Comparison of ENCODE assay signal across 8 cellular contexts in genomic region chr14:36373982-36374673, GRCh38. TPM values are rescaled to one million over a fixed set of nuclear protein-coding genes. Genes with fewer than 3 reads are reported as not detected.
A peak's percentile ranks its signal among the peaks of the same experiment; 100 is the strongest.
DNase-seq lines count a peak whose midpoint lies in the region; ATAC-seq and TF ChIP-seq lines count a peak whose summit lies in the region.

No MANE protein-coding gene starts in this region.

- H3K4me3 ChIP-seq in MG63 (no peak overlapping the region), prostate gland (no peak overlapping the region), aorta (ENCODE audit: low read length in 2 of 2) (no peak overlapping the region)

- H3K9me3 ChIP-seq in MG63 (no peaks in the 10 kb centered on the region), prostate gland (no peaks in the 10 kb centered on the region), aorta (ENCODE audit: control insufficient read depth, low read length) (peaks cover 1% of the 10 kb centered on the region)

- no peak for TF ChIP-seq POLR2A in prostate gland (IDR thresholded peaks at IDR 0.05)

- CTCF ChIA-PET in GM10248 (lab: Yijun Ruan, JAX) = interaction anchor here (0.7 to 6.9 kb wide), 37 partner anchors 10 to 557 kb away, joined by 3 to 97 read pairs (median 4); partner anchors contain the start of gene MBIP

- TF ChIP-seq CTCF in GM10248 (IDR thresholded peaks at IDR 0.05; ENCODE audit: control extremely low read depth, extremely low read depth, low read depth, missing control alignments) = peak; percentile 94
- TF ChIP-seq CTCF in prostate gland (IDR thresholded peaks at IDR 0.05) = peak; percentile 61 to 76 (median 69)

- DNase-seq in GM10248 (ENCODE audit: extremely low spot score) (peak; percentile 60), HCEC 1CT (peak; percentile 51), MG63 (peak; percentile 41), SHP77 (lab: John Stamatoyannopoulos, UW) (peak; percentile 92 to 93), glomerular visceral epithelial cell (ENCODE audit: extremely low spot score) (peak; percentile 72), prostate gland (ENCODE audit: low spot score) (peak; percentile 67), aorta (peak; percentile 77 to 80)
- peak; percentile 46 for DNase-seq in activated gamma-delta T cell treated with anti-CD3 and anti-CD28 coated beads, Interleukin-2, amount 50 U/mL, for 16 hours (ENCODE audit: low read depth)

- WGBS in prostate gland = 23% methylated on average over 4 of the region's 4 CpGs
- 30 to 33% methylated on average over 4 of the region's 4 CpGs for WGBS in aorta, 2 donors

- POLR2A ChIA-PET in GM10248 (lab: Yijun Ruan, JAX) = no interaction called here

- peak; percentile 79 for ATAC-seq in aorta (ENCODE audit: low FRiP score)

- no peak overlapping the region for H3K27ac ChIP-seq in prostate gland
- H3K27ac ChIP-seq in aorta (ENCODE audit: low read depth in 1 of 2, low read length in 2 of 2) = no peak overlapping the region

- H3K4me1 ChIP-seq in prostate gland (replicated peaks) = no peaks in the 10 kb centered on the region
- no peaks in the 10 kb centered on the region for H3K4me1 ChIP-seq in aorta (ENCODE audit: control insufficient read depth in 1 of 2, insufficient read depth in 2 of 2, low read length in 2 of 2)

- intact Hi-C loops in prostate gland (cut with DNase I) (no loop called here), aorta (cut with DNase I) (loop anchor here in 1 of 2 donors (10.0 kb wide), 2 partner anchors 299 to 499 kb away; no protein-coding TSS in a partner anchor)

- no peaks in the 10 kb centered on the region for H3K36me3 ChIP-seq in MG63
- no peaks in the 10 kb centered on the region for H3K36me3 ChIP-seq in prostate gland
- no peaks in the 10 kb centered on the region for H3K36me3 ChIP-seq in aorta (ENCODE audit: control insufficient read depth in 1 of 2, insufficient read depth in 2 of 2, low read length in 1 of 2)

- H3K27me3 ChIP-seq in MG63 (no peaks in the 10 kb centered on the region), prostate gland (replicated peaks; ENCODE audit: insufficient read depth) (no peaks in the 10 kb centered on the region), aorta (ENCODE audit: control insufficient read depth in 1 of 2, insufficient read depth in 2 of 2, low read length in 1 of 2) (no peaks in the 10 kb centered on the region)

RNA-seq across cellular contexts. Expression of gene MBIP, which starts 53.7 kb away (rescaled TPM):
- total RNA-seq in MG63 (2014; rRNA removed; shearing (Covaris generic); ENCODE audit: low replicate concordance) = 4.2 and 24.8 TPM in 2 replicates
- 10 to 100 TPM; 15.0 to 17.7 TPM for total RNA-seq in prostate gland
- total RNA-seq in aorta = 10 to 100 TPM; 23.4 to 24.6 TPM
- polyA plus RNA-seq in aorta = 10 to 100 TPM; 18.9 to 19.0 TPM

Comparison
In these comparisons a context has a peak if more than half of its experiments do, and no peak if none do; other contexts are left out.
1. DNase-seq: peak in every context shown above with its lines; median percentile 92 in SHP77; 78 in aorta; 72 in glomerular visceral epithelial cell; 67 in prostate gland; 60 in GM10248; 51 in HCEC 1CT; 46 in activated gamma-delta T cell treated with anti-CD3 and anti-CD28 coated beads, Interleukin-2, amount 50 U/mL, for 16 hours; 41 in MG63.